In the genomic region with DNA sequence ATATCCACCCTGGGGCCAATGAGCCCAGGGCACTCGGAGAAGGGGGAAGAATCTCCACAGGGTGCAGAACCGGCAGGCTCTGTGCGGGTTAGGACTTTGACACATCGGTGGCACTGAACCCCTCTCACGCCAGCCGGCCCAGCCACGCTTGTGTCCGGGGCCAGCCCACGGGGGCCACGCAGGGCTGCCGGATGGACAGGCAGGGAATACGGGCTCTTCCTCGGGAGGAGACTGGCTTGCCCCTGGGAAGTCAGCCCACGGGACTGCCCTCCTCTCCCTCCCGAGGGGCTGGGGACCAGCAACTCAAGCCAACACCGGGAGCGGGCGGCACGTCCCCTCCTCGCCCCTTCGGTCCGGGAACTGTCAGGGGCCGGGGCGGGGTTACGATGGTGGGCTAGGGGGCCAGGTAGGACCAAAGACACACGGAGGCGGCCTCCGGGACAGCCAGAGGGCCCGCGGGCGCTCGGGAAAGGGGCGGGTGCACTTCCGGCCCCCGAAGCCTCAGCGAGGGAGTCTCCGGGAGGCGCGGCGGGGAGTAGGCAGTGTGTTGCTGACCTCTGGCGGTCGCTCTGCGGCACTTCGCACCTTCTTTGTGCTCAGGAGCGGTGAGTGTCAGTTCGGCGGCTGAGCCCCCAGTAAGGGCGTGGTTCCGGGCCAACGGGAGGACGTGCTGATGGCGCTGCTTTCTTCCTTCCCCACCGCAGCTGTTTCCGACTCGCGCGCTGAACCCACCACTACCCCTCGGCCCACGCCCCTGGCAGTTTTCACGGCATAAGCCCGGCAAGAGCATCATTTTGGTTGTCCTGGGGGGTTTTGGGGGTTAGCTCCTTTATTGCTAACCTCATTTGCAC, we compare ENCODE assay signal across 8 cellular contexts. TPM values are rescaled to one million over a fixed set of nuclear protein-coding genes. Genes with fewer than 3 reads are reported as not detected.
DNase-seq lines count a peak whose midpoint lies in the region; ATAC-seq and TF ChIP-seq lines count a peak whose summit lies in the region.

No MANE protein-coding gene starts in this region.

- peaks cover 5 to 35% (median 22%) of the 10 kb centered on the region in 4 donors for H3K4me1 ChIP-seq in liver (ENCODE audit: control insufficient read depth in 4 of 4, insufficient read depth in 4 of 4, low read length in 3 of 4)

- H3K9ac ChIP-seq in liver (ENCODE audit: low read depth in 1 of 2, low read length in 2 of 2) = peak overlapping the region in 1 of 2 donors; percentile 55

- peak overlapping the region; percentile 56 to 65 (median 57) for H3K4me3 ChIP-seq in liver (ENCODE audit: low read depth in 1 of 3, low read length in 3 of 3)

- H3K36me3 ChIP-seq in liver (ENCODE audit: control insufficient read depth in 4 of 4, insufficient read depth in 3 of 4, low read depth in 1 of 4, low read length in 3 of 4) = no peaks in the 10 kb centered on the region

- WGBS in liver = 3% methylated on average over 61 of the region's 61 CpGs

- no peaks in the 10 kb centered on the region for H3K9me3 ChIP-seq in liver (ENCODE audit: control insufficient read depth in 4 of 4, low read length in 3 of 4)

- ATAC-seq in GM19023 (IDR thresholded peaks at IDR 0.05; ENCODE audit: unreplicated experiment) (peak; percentile 99), HG03196 (IDR thresholded peaks at IDR 0.05; ENCODE audit: unreplicated experiment) (peak; percentile 95)

- TF ChIP-seq RAD21 in liver (IDR thresholded peaks at IDR 0.05) = peak; percentile 97 to 98

- DNase-seq in Ammon's horn (ENCODE audit: low spot score) (peak; percentile 92), NCI-H460 (ENCODE audit: extremely low read depth, low read depth) (peak; percentile 67), dermis blood vessel endothelial cell (peak; percentile 76)
- DNase-seq in activated CD4-positive, alpha-beta T cell treated with anti-CD3 and anti-CD28 coated beads for 48 hours = peak; percentile 92
- DNase-seq in stimulated activated CD4-positive, alpha-beta T cell treated with anti-CD3 and anti-CD28 coated beads, Interleukin-2, amount 100 ng/mL, for 48 hours = peak; percentile 78 to 87

- peak overlapping the region; percentile 87 to 91 for H3K27ac ChIP-seq in liver (ENCODE audit: low read depth in 1 of 2, low read length in 2 of 2)

- H3K27me3 ChIP-seq in liver (ENCODE audit: control insufficient read depth in 4 of 4, insufficient read depth in 4 of 4, low read length in 3 of 4) = no peaks in the 10 kb centered on the region

- TF ChIP-seq CTCF in liver (IDR thresholded peaks at IDR 0.05; ENCODE audit: low read depth, low read length, missing input control) = peak; percentile 94

TF ChIP-seq in liver, 16 proteins besides CTCF, POLR2A, EP300 and RAD21:
- TF ChIP-seq HNF4G (IDR thresholded peaks at IDR 0.05) = no peak
- TF ChIP-seq, protein P1, sequence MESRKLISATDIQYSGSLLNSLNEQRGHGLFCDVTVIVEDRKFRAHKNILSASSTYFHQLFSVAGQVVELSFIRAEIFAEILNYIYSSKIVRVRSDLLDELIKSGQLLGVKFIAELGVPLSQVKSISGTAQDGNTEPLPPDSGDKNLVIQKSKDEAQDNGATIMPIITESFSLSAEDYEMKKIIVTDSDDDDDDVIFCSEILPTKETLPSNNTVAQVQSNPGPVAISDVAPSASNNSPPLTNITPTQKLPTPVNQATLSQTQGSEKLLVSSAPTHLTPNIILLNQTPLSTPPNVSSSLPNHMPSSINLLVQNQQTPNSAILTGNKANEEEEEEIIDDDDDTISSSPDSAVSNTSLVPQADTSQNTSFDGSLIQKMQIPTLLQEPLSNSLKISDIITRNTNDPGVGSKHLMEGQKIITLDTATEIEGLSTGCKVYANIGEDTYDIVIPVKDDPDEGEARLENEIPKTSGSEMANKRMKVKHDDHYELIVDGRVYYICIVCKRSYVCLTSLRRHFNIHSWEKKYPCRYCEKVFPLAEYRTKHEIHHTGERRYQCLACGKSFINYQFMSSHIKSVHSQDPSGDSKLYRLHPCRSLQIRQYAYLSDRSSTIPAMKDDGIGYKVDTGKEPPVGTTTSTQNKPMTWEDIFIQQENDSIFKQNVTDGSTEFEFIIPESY (IDR thresholded peaks at IDR 0.05) = no peak
- no peak for TF ChIP-seq JUND (IDR thresholded peaks at IDR 0.05)
- no peak for TF ChIP-seq EGR1 (IDR thresholded peaks at IDR 0.05; ENCODE audit: low read depth in 2 of 2)
- TF ChIP-seq HNF4A (conservative IDR thresholded peaks at IDR 0.05) = peak; percentile 22 to 45
- peak in 1 of 2 donors; percentile 75 for TF ChIP-seq GABPA (IDR thresholded peaks at IDR 0.05 in 1 of 2, conservative IDR thresholded peaks at IDR 0.05 in 1 of 2)
- TF ChIP-seq, protein P2, sequence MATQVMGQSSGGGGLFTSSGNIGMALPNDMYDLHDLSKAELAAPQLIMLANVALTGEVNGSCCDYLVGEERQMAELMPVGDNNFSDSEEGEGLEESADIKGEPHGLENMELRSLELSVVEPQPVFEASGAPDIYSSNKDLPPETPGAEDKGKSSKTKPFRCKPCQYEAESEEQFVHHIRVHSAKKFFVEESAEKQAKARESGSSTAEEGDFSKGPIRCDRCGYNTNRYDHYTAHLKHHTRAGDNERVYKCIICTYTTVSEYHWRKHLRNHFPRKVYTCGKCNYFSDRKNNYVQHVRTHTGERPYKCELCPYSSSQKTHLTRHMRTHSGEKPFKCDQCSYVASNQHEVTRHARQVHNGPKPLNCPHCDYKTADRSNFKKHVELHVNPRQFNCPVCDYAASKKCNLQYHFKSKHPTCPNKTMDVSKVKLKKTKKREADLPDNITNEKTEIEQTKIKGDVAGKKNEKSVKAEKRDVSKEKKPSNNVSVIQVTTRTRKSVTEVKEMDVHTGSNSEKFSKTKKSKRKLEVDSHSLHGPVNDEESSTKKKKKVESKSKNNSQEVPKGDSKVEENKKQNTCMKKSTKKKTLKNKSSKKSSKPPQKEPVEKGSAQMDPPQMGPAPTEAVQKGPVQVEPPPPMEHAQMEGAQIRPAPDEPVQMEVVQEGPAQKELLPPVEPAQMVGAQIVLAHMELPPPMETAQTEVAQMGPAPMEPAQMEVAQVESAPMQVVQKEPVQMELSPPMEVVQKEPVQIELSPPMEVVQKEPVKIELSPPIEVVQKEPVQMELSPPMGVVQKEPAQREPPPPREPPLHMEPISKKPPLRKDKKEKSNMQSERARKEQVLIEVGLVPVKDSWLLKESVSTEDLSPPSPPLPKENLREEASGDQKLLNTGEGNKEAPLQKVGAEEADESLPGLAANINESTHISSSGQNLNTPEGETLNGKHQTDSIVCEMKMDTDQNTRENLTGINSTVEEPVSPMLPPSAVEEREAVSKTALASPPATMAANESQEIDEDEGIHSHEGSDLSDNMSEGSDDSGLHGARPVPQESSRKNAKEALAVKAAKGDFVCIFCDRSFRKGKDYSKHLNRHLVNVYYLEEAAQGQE (IDR thresholded peaks at IDR 0.05) = no peak
- peak; percentile 34 for TF ChIP-seq YY1 (IDR thresholded peaks at IDR 0.05)
- TF ChIP-seq RXRA (IDR thresholded peaks at IDR 0.05) = peak in 1 of 2 donors; percentile 19
- TF ChIP-seq, protein P3, sequence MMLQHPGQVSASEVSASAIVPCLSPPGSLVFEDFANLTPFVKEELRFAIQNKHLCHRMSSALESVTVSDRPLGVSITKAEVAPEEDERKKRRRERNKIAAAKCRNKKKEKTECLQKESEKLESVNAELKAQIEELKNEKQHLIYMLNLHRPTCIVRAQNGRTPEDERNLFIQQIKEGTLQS (IDR thresholded peaks at IDR 0.05) = no peak
- TF ChIP-seq FOXA1 (IDR thresholded peaks at IDR 0.05) = no peak
- TF ChIP-seq SP1 (IDR thresholded peaks at IDR 0.05) = peak; percentile 26
- TF ChIP-seq, protein P4, sequence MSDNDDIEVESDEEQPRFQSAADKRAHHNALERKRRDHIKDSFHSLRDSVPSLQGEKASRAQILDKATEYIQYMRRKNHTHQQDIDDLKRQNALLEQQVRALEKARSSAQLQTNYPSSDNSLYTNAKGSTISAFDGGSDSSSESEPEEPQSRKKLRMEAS (IDR thresholded peaks at IDR 0.05) = no peak

RNA-seq across cellular contexts. Expression of a gene that starts 5.1 kb away (rescaled TPM):
- total RNA-seq in NCI-H460 (2014; rRNA removed; shearing (Covaris generic)) = not detected in 2 replicates
- polyA plus RNA-seq in NCI-H460 (2014; cell fraction: nucleus; rRNA removed) = not detected in 2 replicates
- not detected in 2 replicates for total RNA-seq in dermis blood vessel endothelial cell
- 100 to 1,000 TPM in 1 of 2 donors, 10 to 100 TPM in 1; 21.2 to 490 TPM for total RNA-seq in liver
- polyA plus RNA-seq in liver = 100 to 1,000 TPM; 218 to 229 TPM

RNA-seq across cellular contexts. Expression of a gene that starts 25.1 kb away (rescaled TPM):
- total RNA-seq in NCI-H460 (2014; rRNA removed; shearing (Covaris generic)) = not detected in 2 replicates
- polyA plus RNA-seq in NCI-H460 (2014; cell fraction: nucleus; rRNA removed) = not detected in 2 replicates
- 1.5 and 2.4 TPM in 2 replicates for total RNA-seq in dermis blood vessel endothelial cell
- total RNA-seq in liver = 1 to 10 TPM; 2.8 to 3.9 TPM
- polyA plus RNA-seq in liver = 1 to 10 TPM; 2.2 to 2.5 TPM

Comparison
In these comparisons a context has a peak if more than half of its experiments do, and no peak if none do; other contexts are left out.
1. Peak in every context shown above with its lines: DNase-seq, ATAC-seq, H3K4me3 ChIP-seq and H3K27ac ChIP-seq.
2. RNA of a gene that starts 5.1 kb away (total RNA-seq): 21.2 to 490 TPM in liver; not detected in NCI-H460 and not detected in dermis blood vessel endothelial cell; every median in the first group is over 10 times any median in the second.